14 cellular contexts compared by ENCODE assay signal in the genomic region with DNA sequence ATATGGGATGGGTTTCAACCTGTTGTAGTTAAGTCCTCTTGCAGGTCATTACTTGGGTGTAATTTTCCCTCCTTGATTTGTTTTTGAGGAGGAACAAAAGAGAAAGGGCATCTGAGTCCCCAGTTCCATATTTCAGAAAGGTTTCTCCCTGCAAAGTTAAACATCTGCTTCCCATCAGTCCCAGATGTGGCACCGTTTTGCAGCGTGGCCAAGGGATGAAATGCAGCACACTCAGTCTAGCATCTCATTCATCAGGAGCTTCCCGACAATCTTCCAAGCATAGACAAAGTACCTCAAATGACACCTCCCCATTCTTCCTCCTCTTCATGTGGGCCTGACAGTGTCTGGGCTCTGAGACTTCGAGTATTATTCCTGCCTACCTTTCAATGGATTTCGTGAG.
DNase-seq lines count a peak whose midpoint lies in the region; ATAC-seq and TF ChIP-seq lines count a peak whose summit lies in the region.
"Had no signal": no experiment of that assay in that cellular context is flagged by ENCODE, and none has a peak within 500 bp of the region (broad histone marks: within the 10 kb centered on the region; RNA-seq: fewer than 3 reads in every experiment).

No MANE protein-coding gene starts in this region.

- no peaks in the 10 kb centered on the region for H3F3A ChIP-seq in SK-N-SH (replicated peaks; ENCODE audit: insufficient read depth)

- H3K79me2 ChIP-seq in SK-N-SH (ENCODE audit: insufficient read depth) = no peaks in the 10 kb centered on the region

- no peaks in the 10 kb centered on the region for H3K9me2 ChIP-seq in SK-N-SH

- DNase-seq in GM03348 (ENCODE audit: low spot score) (peak; percentile 4), SK-N-SH (peak; percentile 31), fibroblast of mammary gland (ENCODE audit: low read depth) (peak; percentile 7), Right ventricle myocardium superior (no peak), BE2C (no peak)
- no peak for DNase-seq in activated T-helper 1 cell treated with anti-CD3 and anti-CD28 coated beads, Interleukin-12 subunit alpha, Interleukin-12 subunit beta, Interleukin-2, Interleukin-4 antibody, amounts not matched to agents 30 ng/mL and 10 ng/mL and 1 ng/mL, durations not matched to agents 14 hours and 24 hours and 36 hours (ENCODE audit: low spot score)
- DNase-seq: CD4-positive, alpha-beta memory T cell; DMS153; DND-41; GDM1 had no signal

- TF ChIP-seq CTCF in SK-N-SH (IDR thresholded peaks at IDR 0.05) (no peak), fibroblast of mammary gland (conservative IDR thresholded peaks at IDR 0.05; ENCODE audit: control insufficient read depth, insufficient read depth, low read depth, low read length) (no peak), BE2C (IDR thresholded peaks at IDR 0.05; ENCODE audit: low read depth, low read length) (no peak)

- no peak for ATAC-seq in Right ventricle myocardium superior (ENCODE audit: poor library complexity)
- ATAC-seq: HepG2 had no signal

- no peak overlapping the region for H3K27ac Mint-ChIP-seq in activated T-helper 1 cell treated with anti-CD3 and anti-CD28 coated beads, Interleukin-12 subunit alpha, Interleukin-12 subunit beta, Interleukin-2, Interleukin-4 antibody, amounts not matched to agents 30 ng/mL and 10 ng/mL and 1 ng/mL, durations not matched to agents 14 hours and 24 hours and 36 hours
- H3K27ac Mint-ChIP-seq: B cell; CD4-positive, alpha-beta memory T cell had no signal

- no peak overlapping the region for H2AFZ ChIP-seq in SK-N-SH (ENCODE audit: low read depth)

- H3K9ac ChIP-seq in SK-N-SH = no peak overlapping the region
- H3K9ac ChIP-seq: KMS-11 had no signal

- H3K9me3 Mint-ChIP-seq in activated T-helper 1 cell treated with anti-CD3 and anti-CD28 coated beads, Interleukin-12 subunit alpha, Interleukin-12 subunit beta, Interleukin-2, Interleukin-4 antibody, amounts not matched to agents 30 ng/mL and 10 ng/mL and 1 ng/mL, durations not matched to agents 14 hours and 24 hours and 36 hours = no peaks in the 10 kb centered on the region

- no peaks in the 10 kb centered on the region for H3K36me3 ChIP-seq in SK-N-SH (replicated peaks in 1 of 2; ENCODE audit: control insufficient read depth in 1 of 2, insufficient read depth in 2 of 2, low read length in 1 of 2)
- no peaks in the 10 kb centered on the region for H3K36me3 ChIP-seq in BE2C

- no peaks in the 10 kb centered on the region for H4K20me1 ChIP-seq in SK-N-SH (ENCODE audit: insufficient read depth)

- TF ChIP-seq EP300 in SK-N-SH (IDR thresholded peaks at IDR 0.05; ENCODE audit: borderline replicate concordance in 1 of 2, low read depth in 1 of 2, low read length in 1 of 2) = no peak

- intact Hi-C loops in Right ventricle myocardium superior (cut with DNase I) = no loop called here
- intact Hi-C loops in activated T-helper 1 cell treated with anti-CD3 and anti-CD28 coated beads, Interleukin-12 subunit alpha, Interleukin-12 subunit beta, Interleukin-2, Interleukin-4 antibody, amounts not matched to agents 30 ng/mL and 10 ng/mL and 1 ng/mL, durations not matched to agents 14 hours and 24 hours and 36 hours (cut with micrococcal nuclease) = no loop called here

- WGBS in SK-N-SH (ENCODE audit: low lambda C conversion rate) = 46% methylated on average over 5 of the region's 5 CpGs

- no peaks in the 10 kb centered on the region for H3K4me1 Mint-ChIP-seq in activated T-helper 1 cell treated with anti-CD3 and anti-CD28 coated beads, Interleukin-12 subunit alpha, Interleukin-12 subunit beta, Interleukin-2, Interleukin-4 antibody, amounts not matched to agents 30 ng/mL and 10 ng/mL and 1 ng/mL, durations not matched to agents 14 hours and 24 hours and 36 hours (ENCODE audit: low read depth)
- H3K4me1 Mint-ChIP-seq: B cell; CD4-positive, alpha-beta memory T cell had no signal

- no peak overlapping the region for H3K4me3 Mint-ChIP-seq in activated T-helper 1 cell treated with anti-CD3 and anti-CD28 coated beads, Interleukin-12 subunit alpha, Interleukin-12 subunit beta, Interleukin-2, Interleukin-4 antibody, amounts not matched to agents 30 ng/mL and 10 ng/mL and 1 ng/mL, durations not matched to agents 14 hours and 24 hours and 36 hours
- H3K4me3 Mint-ChIP-seq: B cell; CD4-positive, alpha-beta memory T cell had no signal

- H3K27ac ChIP-seq in SK-N-SH (ENCODE audit: low read depth in 2 of 2, low read length in 1 of 2) = no peak overlapping the region
- H3K27ac ChIP-seq: C4-2B, KMS-11 had no signal

- H3K4me3 ChIP-seq in SK-N-SH (ENCODE audit: low read depth in 2 of 2, low read length in 1 of 2) = no peak overlapping the region
- no peak overlapping the region for H3K4me3 ChIP-seq in fibroblast of mammary gland (ENCODE audit: control insufficient read depth, low read depth, low read length)
- no peak overlapping the region for H3K4me3 ChIP-seq in BE2C (ENCODE audit: low read depth, low read length)

- POLR2A ChIA-PET in SK-N-SH (lab: Yijun Ruan, JAX) = no interaction called here

- CTCF ChIA-PET in SK-N-SH (lab: Yijun Ruan, JAX) = interaction anchor here (0.6 to 1.2 kb wide), 4 partner anchors 9 to 379 kb away, joined by 3 to 5 read pairs (median 4); no protein-coding TSS in a partner anchor

- H3K9me3 ChIP-seq in SK-N-SH = no peaks in the 10 kb centered on the region
- H3K9me3 ChIP-seq in BE2C = no peaks in the 10 kb centered on the region

- no peak overlapping the region for H3K4me2 ChIP-seq in SK-N-SH
- H3K4me2 ChIP-seq: KMS-11 had no signal

- TF ChIP-seq RAD21 in SK-N-SH (IDR thresholded peaks at IDR 0.05; ENCODE audit: low read length) = no peak

- H3K27me3 Mint-ChIP-seq in activated T-helper 1 cell treated with anti-CD3 and anti-CD28 coated beads, Interleukin-12 subunit alpha, Interleukin-12 subunit beta, Interleukin-2, Interleukin-4 antibody, amounts not matched to agents 30 ng/mL and 10 ng/mL and 1 ng/mL, durations not matched to agents 14 hours and 24 hours and 36 hours (ENCODE audit: insufficient read depth) = no peaks in the 10 kb centered on the region
- H3K27me3 Mint-ChIP-seq: B cell; CD4-positive, alpha-beta memory T cell had no signal

- H3K4me1 ChIP-seq in SK-N-SH (ENCODE audit: control insufficient read depth in 1 of 2, insufficient read depth in 2 of 2, low read depth in 1 of 2, low read length in 1 of 2) = peaks cover 0 to 4% of the 10 kb centered on the region in 2 experiments; a peak in 2 of 4 replicates
- H3K4me1 ChIP-seq in BE2C = no peaks in the 10 kb centered on the region

- no peaks in the 10 kb centered on the region for H3K36me3 Mint-ChIP-seq in activated T-helper 1 cell treated with anti-CD3 and anti-CD28 coated beads, Interleukin-12 subunit alpha, Interleukin-12 subunit beta, Interleukin-2, Interleukin-4 antibody, amounts not matched to agents 30 ng/mL and 10 ng/mL and 1 ng/mL, durations not matched to agents 14 hours and 24 hours and 36 hours (ENCODE audit: low read depth)
- H3K36me3 Mint-ChIP-seq: CD4-positive, alpha-beta memory T cell had no signal

- H3K27me3 ChIP-seq in SK-N-SH (ENCODE audit: insufficient read depth) = no peaks in the 10 kb centered on the region
- H3K27me3 ChIP-seq in BE2C = no peaks in the 10 kb centered on the region

TF ChIP-seq in SK-N-SH, 30 proteins besides CTCF, POLR2A, EP300 and RAD21:
- TF ChIP-seq TCF12 (IDR thresholded peaks at IDR 0.05) (peak; percentile 24; the same call in 1 of the 2 replicates), JUND (IDR thresholded peaks at IDR 0.05) (no peak)

Comparison
In these comparisons a context has a peak if more than half of its experiments do, and no peak if none do; other contexts are left out.
1. DNase-seq: peak in GM03348 (single experiment), SK-N-SH (single experiment) and fibroblast of mammary gland (single experiment); none in Right ventricle myocardium superior (single experiment), BE2C (single experiment) and activated T-helper 1 cell treated with anti-CD3 and anti-CD28 coated beads, Interleukin-12 subunit alpha, Interleukin-12 subunit beta, Interleukin-2, Interleukin-4 antibody, amounts not matched to agents 30 ng/mL and 10 ng/mL and 1 ng/mL, durations not matched to agents 14 hours and 24 hours and 36 hours (single experiment).